ENCODE assay signal across 20 cellular contexts in the genomic region with DNA sequence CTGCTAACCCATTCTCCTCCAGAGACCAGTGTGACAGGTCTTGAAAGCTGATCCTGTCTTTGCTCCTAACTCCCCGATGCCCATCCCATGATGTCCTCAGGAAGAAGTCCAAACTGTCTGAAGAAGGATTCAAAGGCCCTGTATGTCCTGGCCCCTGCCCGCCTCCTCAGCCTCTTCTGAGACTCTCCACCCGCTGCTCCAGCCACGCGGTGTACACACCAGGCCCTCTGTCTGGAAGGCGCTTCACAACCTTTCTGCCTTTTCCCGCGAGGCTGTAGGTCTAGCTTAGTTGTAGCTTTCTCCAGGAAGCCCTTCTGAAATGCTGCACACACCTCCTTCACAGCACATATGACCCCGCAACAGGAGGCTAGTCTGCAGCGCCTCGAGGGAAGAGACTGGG. TPM values are rescaled to one million over a fixed set of nuclear protein-coding genes. Genes with fewer than 3 reads are reported as not detected.
A peak's percentile ranks its signal among the peaks of the same experiment; 100 is the strongest.
DNase-seq lines count a peak whose midpoint lies in the region; ATAC-seq and TF ChIP-seq lines count a peak whose summit lies in the region.
"Had no signal": no experiment of that assay in that cellular context is flagged by ENCODE, and none has a peak within 500 bp of the region (broad histone marks: within the 10 kb centered on the region; RNA-seq: fewer than 3 reads in every experiment).

No MANE protein-coding gene starts in this region.

- intact Hi-C loops in Right ventricle myocardium superior (cut with DNase I), result no loop called here
- intact Hi-C loops in Right ventricle myocardium inferior (cut with DNase I), result no loop called here
- intact Hi-C loops in lower lobe of right lung (cut with DNase I), result no loop called here
- intact Hi-C loops in spleen (cut with DNase I; ENCODE audit: low total_unique reads), result no loop called here

- no peaks in the 10 kb centered on the region for H3K9me2 ChIP-seq in GM23248 (ENCODE audit: insufficient read depth)

- H3K4me2 ChIP-seq in GM23248 (ENCODE audit: unreplicated experiment), result no peak overlapping the region

- H2AFZ ChIP-seq in GM23248, result no peak overlapping the region

- H3K9ac ChIP-seq in GM23248, result no peak overlapping the region

- H3K36me3 ChIP-seq in lower lobe of right lung, result no peaks in the 10 kb centered on the region
- no peaks in the 10 kb centered on the region for H3K36me3 ChIP-seq in spleen
- H3K36me3 ChIP-seq in GM23248 (ENCODE audit: low read depth), result no peaks in the 10 kb centered on the region
- H3K36me3 ChIP-seq: BE2C had no signal

- no peak for TF ChIP-seq POLR2A in spleen (IDR thresholded peaks at IDR 0.05)

- H3K4me3 Mint-ChIP-seq in activated T-helper 17 cell treated with anti-CD3 and anti-CD28 coated beads, Interleukin-2, amount 50 U/mL, for 72 hours, result no peak overlapping the region
- H3K4me3 Mint-ChIP-seq: CD4-positive, CD25-positive, alpha-beta regulatory T cell; CD8-positive, alpha-beta memory T cell; H9 had no signal

- no peak overlapping the region for H3K4me3 ChIP-seq in lower lobe of right lung
- no peak overlapping the region for H3K4me3 ChIP-seq in spleen
- H3K4me3 ChIP-seq in GM23248, result no peak overlapping the region

- no peaks in the 10 kb centered on the region for H3K27me3 ChIP-seq in lower lobe of right lung (ENCODE audit: low read depth)
- H3K27me3 ChIP-seq in spleen (replicated peaks in 1 of 7), result peaks cover 0 to 50% (median 0%) of the 10 kb centered on the region in 7 donors
- peaks cover 14% of the 10 kb centered on the region for H3K27me3 ChIP-seq in GM23248 (replicated peaks; ENCODE audit: insufficient read depth)
- H3K27me3 ChIP-seq: BE2C had no signal

- peak overlapping the region; percentile 52 for H3K27ac Mint-ChIP-seq in activated T-helper 17 cell treated with anti-CD3 and anti-CD28 coated beads, Interleukin-2, amount 50 U/mL, for 72 hours
- H3K27ac Mint-ChIP-seq: CD4-positive, CD25-positive, alpha-beta regulatory T cell had no signal

- H3K36me3 Mint-ChIP-seq in activated T-helper 17 cell treated with anti-CD3 and anti-CD28 coated beads, Interleukin-2, amount 50 U/mL, for 72 hours (ENCODE audit: low read depth), result no peaks in the 10 kb centered on the region
- H3K36me3 Mint-ChIP-seq: CD4-positive, CD25-positive, alpha-beta regulatory T cell; CD8-positive, alpha-beta memory T cell had no signal

- 90 to 94% (median 93%) methylated on average over 11 of the region's 11 CpGs for WGBS in spleen, 5 donors
- 74 to 75% methylated on average over 11 of the region's 11 CpGs for WGBS in GM23248 (ENCODE audit: low coverage in 1 of 2, low lambda C conversion rate in 2 of 2, missing lambda C conversion rate in 2 of 2), 2 experiments

- H3K9me3 ChIP-seq in lower lobe of right lung (no peaks in the 10 kb centered on the region), spleen (peaks cover 0 to 4% (median 0%) of the 10 kb centered on the region in 8 donors), GM23248 (ENCODE audit: low read depth) (no peaks in the 10 kb centered on the region)
- H3K9me3 ChIP-seq: BE2C had no signal

- H3F3A ChIP-seq in GM23248 (ENCODE audit: insufficient read depth), result no peaks in the 10 kb centered on the region

- H3K27me3 Mint-ChIP-seq in activated T-helper 17 cell treated with anti-CD3 and anti-CD28 coated beads, Interleukin-2, amount 50 U/mL, for 72 hours, result peaks cover 8% of the 10 kb centered on the region

- H3K27ac ChIP-seq in lower lobe of right lung, result no peak overlapping the region
- no peak overlapping the region for H3K27ac ChIP-seq in spleen
- H3K27ac ChIP-seq in GM23248, result no peak overlapping the region

- no peaks in the 10 kb centered on the region for H3K79me2 ChIP-seq in GM23248 (ENCODE audit: insufficient read depth)

- in situ Hi-C loops in GM23248 (cut with MboI), result no loop called here

- TF ChIP-seq CTCF in lower lobe of right lung (IDR thresholded peaks at IDR 0.05), result no peak
- no peak for TF ChIP-seq CTCF in spleen (IDR thresholded peaks at IDR 0.05 in 8 of 11, conservative IDR thresholded peaks at IDR 0.05 in 3 of 11)

- H3K4me1 ChIP-seq in lower lobe of right lung (no peaks in the 10 kb centered on the region), spleen (no peaks in the 10 kb centered on the region), GM23248 (ENCODE audit: insufficient read depth) (no peaks in the 10 kb centered on the region)
- H3K4me1 ChIP-seq: BE2C had no signal

- no peak for ATAC-seq in Right ventricle myocardium superior (ENCODE audit: poor library complexity)
- ATAC-seq in Right ventricle myocardium inferior, result no peak
- ATAC-seq in activated T-helper 17 cell treated with anti-CD3 and anti-CD28 coated beads, Interleukin-2, amount 50 U/mL, for 72 hours (replicated peaks), result no peak
- ATAC-seq in lower lobe of right lung, result no peak

- no peaks in the 10 kb centered on the region for H4K20me1 ChIP-seq in GM23248 (ENCODE audit: insufficient read depth)

- H3K4me1 Mint-ChIP-seq in activated T-helper 17 cell treated with anti-CD3 and anti-CD28 coated beads, Interleukin-2, amount 50 U/mL, for 72 hours, result no peaks in the 10 kb centered on the region
- H3K4me1 Mint-ChIP-seq: CD4-positive, CD25-positive, alpha-beta regulatory T cell; CD8-positive, alpha-beta memory T cell; H9 had no signal

- DNase-seq in Right ventricle myocardium superior (peak; percentile 11), Right ventricle myocardium inferior (ENCODE audit: missing footprints) (no peak), lower lobe of right lung (peak; percentile 20), spleen (peak; percentile 22), GM03348 (ENCODE audit: low spot score) (no peak), GM23248 (no peak)
- DNase-seq in stimulated activated CD4-positive, alpha-beta T cell treated with anti-CD3 and anti-CD28 coated beads, Interleukin-4, amount 100 ng/mL, for 4 hours, result no peak
- DNase-seq: 8988T; BE2C; CD4-positive, CD25-positive, alpha-beta regulatory T cell; CD8-positive, alpha-beta memory T cell; COR-L47; DMS 273 treated with DMSO at 0.1 percent for 48 hours; DMS53; DND-41; EL; H9 had no signal

- no peaks in the 10 kb centered on the region for H3K9me3 Mint-ChIP-seq in activated T-helper 17 cell treated with anti-CD3 and anti-CD28 coated beads, Interleukin-2, amount 50 U/mL, for 72 hours
- H3K9me3 Mint-ChIP-seq: CD8-positive, alpha-beta memory T cell; H9 had no signal

RNA-seq across cellular contexts. Expression of a gene that starts 23.5 kb away (rescaled TPM):
- not detected for total RNA-seq in Right ventricle myocardium superior
- not detected for total RNA-seq in Right ventricle myocardium inferior
- not detected for total RNA-seq in activated T-helper 17 cell treated with anti-CD3 and anti-CD28 coated beads, Interleukin-2, amount 50 U/mL, for 72 hours
- total RNA-seq in lower lobe of right lung, result not detected
- not detected for total RNA-seq in spleen
- not detected for polyA plus RNA-seq in spleen
- total RNA-seq in GM23248 (2014; rRNA removed; shearing (Covaris generic)), result not detected in 2 replicates
- polyA plus RNA-seq in GM23248 (2016; fragmentation: Nextera tagmentation; extraction: Ambion mirVana), result not detected in 2 replicates
- total RNA-seq: CD4-positive, CD25-positive, alpha-beta regulatory T cell; CD8-positive, alpha-beta memory T cell; G401; H1; H9 had no signal
- polyA plus RNA-seq: CD4-positive, CD25-positive, alpha-beta regulatory T cell; CD8-positive, alpha-beta memory T cell; H1 had no signal

RNA-seq across cellular contexts. Expression of a gene that starts 24.6 kb away (rescaled TPM):
- total RNA-seq in Right ventricle myocardium superior (not detected), Right ventricle myocardium inferior (not detected), lower lobe of right lung (7.6 TPM), spleen (under 1 TPM in 1 of 7 donors, not detected in 6; 0.28 TPM)
- total RNA-seq in activated T-helper 17 cell treated with anti-CD3 and anti-CD28 coated beads, Interleukin-2, amount 50 U/mL, for 72 hours, result not detected
- polyA plus RNA-seq in spleen (not detected), GM23248 (2016; fragmentation: Nextera tagmentation; extraction: Ambion mirVana) (0.08 TPM in 1 of 2 replicates, not detected in the other)
- total RNA-seq in GM23248 (2014; rRNA removed; shearing (Covaris generic)), result not detected in 2 replicates
- total RNA-seq: CD4-positive, CD25-positive, alpha-beta regulatory T cell; CD8-positive, alpha-beta memory T cell; G401 had no signal
- polyA plus RNA-seq: CD4-positive, CD25-positive, alpha-beta regulatory T cell; CD8-positive, alpha-beta memory T cell had no signal

RNA-seq across cellular contexts. Expression of a gene that starts 31.7 kb away (rescaled TPM):
- total RNA-seq in Right ventricle myocardium superior, result not detected
- not detected for total RNA-seq in Right ventricle myocardium inferior
- total RNA-seq in activated T-helper 17 cell treated with anti-CD3 and anti-CD28 coated beads, Interleukin-2, amount 50 U/mL, for 72 hours, result not detected
- total RNA-seq in lower lobe of right lung, result not detected
- not detected for total RNA-seq in spleen
- not detected for polyA plus RNA-seq in spleen
- total RNA-seq in GM23248 (2014; rRNA removed; shearing (Covaris generic)), result not detected in 2 replicates
- polyA plus RNA-seq in GM23248 (2016; fragmentation: Nextera tagmentation; extraction: Ambion mirVana), result not detected in 2 replicates
- total RNA-seq: CD4-positive, CD25-positive, alpha-beta regulatory T cell; CD8-positive, alpha-beta memory T cell; G401; H1; H9 had no signal
- polyA plus RNA-seq: CD4-positive, CD25-positive, alpha-beta regulatory T cell; CD8-positive, alpha-beta memory T cell; H1 had no signal

RNA-seq across cellular contexts. Expression of a gene that starts 44.0 kb away (rescaled TPM):
- not detected for total RNA-seq in Right ventricle myocardium superior
- total RNA-seq in Right ventricle myocardium inferior, result not detected
- under 1 TPM; 0.28 to 0.29 TPM for total RNA-seq in activated T-helper 17 cell treated with anti-CD3 and anti-CD28 coated beads, Interleukin-2, amount 50 U/mL, for 72 hours
- total RNA-seq in lower lobe of right lung, result 0.71 TPM
- not detected for total RNA-seq in spleen
- polyA plus RNA-seq in spleen, result under 1 TPM in 2 of 3 donors, not detected in 1; 0.06 to 0.13 TPM
- total RNA-seq in GM23248 (2014; rRNA removed; shearing (Covaris generic)), result not detected in 2 replicates
- polyA plus RNA-seq in GM23248 (2016; fragmentation: Nextera tagmentation; extraction: Ambion mirVana), result not detected in 2 replicates
- total RNA-seq: CD4-positive, CD25-positive, alpha-beta regulatory T cell; CD8-positive, alpha-beta memory T cell; G401; H1; H9 had no signal
- polyA plus RNA-seq: CD4-positive, CD25-positive, alpha-beta regulatory T cell; CD8-positive, alpha-beta memory T cell had no signal

RNA-seq across cellular contexts. Expression of a gene that starts 57.3 kb away (rescaled TPM):
- not detected for total RNA-seq in Right ventricle myocardium superior
- not detected for total RNA-seq in Right ventricle myocardium inferior
- not detected for total RNA-seq in activated T-helper 17 cell treated with anti-CD3 and anti-CD28 coated beads, Interleukin-2, amount 50 U/mL, for 72 hours
- total RNA-seq in lower lobe of right lung, result not detected
- not detected for total RNA-seq in spleen
- not detected for polyA plus RNA-seq in spleen
- not detected in 2 replicates for total RNA-seq in GM23248 (2014; rRNA removed; shearing (Covaris generic))
- not detected in 2 replicates for polyA plus RNA-seq in GM23248 (2016; fragmentation: Nextera tagmentation; extraction: Ambion mirVana)
- total RNA-seq: CD4-positive, CD25-positive, alpha-beta regulatory T cell; CD8-positive, alpha-beta memory T cell; H1 had no signal
- polyA plus RNA-seq: CD4-positive, CD25-positive, alpha-beta regulatory T cell; CD8-positive, alpha-beta memory T cell had no signal

Comparison
In these comparisons a context has a peak if more than half of its experiments do, and no peak if none do; other contexts are left out.
1. DNase-seq: peak in Right ventricle myocardium superior (single experiment), lower lobe of right lung (single experiment) and spleen (single experiment); none in Right ventricle myocardium inferior (single experiment), GM03348 (single experiment), GM23248 (single experiment) and stimulated activated CD4-positive, alpha-beta T cell treated with anti-CD3 and anti-CD28 coated beads, Interleukin-4, amount 100 ng/mL, for 4 hours (0 of 2).